Comparison of ENCODE assay signal across 8 cellular contexts in the genomic region with DNA sequence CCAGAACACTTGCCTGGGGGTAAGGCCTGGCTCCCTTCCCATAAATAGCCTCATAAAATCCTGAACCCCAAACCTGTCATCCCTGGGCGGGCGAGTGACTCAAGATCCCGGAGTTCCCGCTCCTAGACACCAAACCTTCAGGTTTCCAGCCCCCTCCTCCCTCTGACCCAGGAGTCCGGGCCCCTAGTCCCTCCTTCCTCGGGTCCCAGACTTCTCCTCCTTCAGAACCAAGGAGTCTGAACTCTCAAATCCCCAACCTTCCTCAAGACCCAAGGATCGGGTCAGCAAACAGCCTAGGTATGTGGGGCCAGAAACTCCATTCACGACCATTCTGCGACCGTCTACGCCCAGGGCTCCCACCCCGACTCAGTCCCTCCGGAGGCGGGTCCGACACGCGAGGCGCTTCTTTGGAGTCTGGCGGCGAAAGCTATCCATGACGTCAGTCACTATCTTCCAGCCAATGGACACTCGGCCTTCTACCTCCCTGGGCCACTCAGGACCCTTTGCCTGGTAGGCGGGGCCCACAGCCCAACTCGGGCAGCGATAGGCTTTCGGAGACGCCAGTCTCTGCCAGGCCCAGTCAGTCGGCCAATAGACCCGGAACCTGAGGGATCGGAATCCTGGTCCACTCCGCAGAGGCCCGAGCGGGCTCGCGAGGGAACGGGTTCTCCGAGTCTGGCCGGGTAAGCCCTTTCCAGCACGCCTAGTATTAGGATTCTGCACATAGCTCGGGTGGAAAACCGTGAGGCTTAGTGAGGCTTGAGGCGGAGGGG. TPM values are rescaled to one million over a fixed set of nuclear protein-coding genes. Genes with fewer than 3 reads are reported as not detected.
A peak's percentile ranks its signal among the peaks of the same experiment; 100 is the strongest.
DNase-seq lines count a peak whose midpoint lies in the region; ATAC-seq and TF ChIP-seq lines count a peak whose summit lies in the region.

No MANE protein-coding gene starts in this region.

- ATAC-seq in GM19035 (IDR thresholded peaks at IDR 0.05; ENCODE audit: unreplicated experiment) (peak; percentile 97), HG03342 (IDR thresholded peaks at IDR 0.05; ENCODE audit: unreplicated experiment) (peak; percentile 97)

- DNase-seq in AG09319 (ENCODE audit: extremely low read depth, low read depth) (peak; percentile 98), NCI-H446 treated with DMSO at 0.1 percent for 48 hours (lab: John Stamatoyannopoulos, UW) (peak; percentile 98), cerebellum (ENCODE audit: low spot score) (peak; percentile 100), islet precursor cell (peak; percentile 100)
- DNase-seq in activated CD4-positive, CD25-positive, alpha-beta regulatory T cell treated with anti-CD3 and anti-CD28 coated beads, Interleukin-2, amount 50 U/mL, for 72 hours: peak; percentile 98
- DNase-seq in stimulated activated CD4-positive, alpha-beta T cell treated with anti-CD3 and anti-CD28 coated beads, Interleukin-12 subunit alpha, Interleukin-12 subunit beta, amount 100 ng/mL, for 4 hours: peak; percentile 93

- no peak for TF ChIP-seq CTCF in AG09319 (IDR thresholded peaks at IDR 0.05; ENCODE audit: low read depth, low read length)

RNA-seq across cellular contexts. Expression of a gene that starts 6.6 kb away (rescaled TPM):
- total RNA-seq in cerebellum: not detected

RNA-seq across cellular contexts. Expression of a gene that starts 30.5 kb away (rescaled TPM):
- 13.0 TPM for total RNA-seq in cerebellum

RNA-seq across cellular contexts. Expression of a gene that starts 46.0 kb away (rescaled TPM):
- total RNA-seq in cerebellum: not detected

Comparison
In these comparisons a context has a peak if more than half of its experiments do, and no peak if none do; other contexts are left out.
1. Peak in every context shown above with its lines: DNase-seq and ATAC-seq.